Comparison of ENCODE assay signal across 8 cellular contexts in genomic region chr16:525520-526180, GRCh38. TPM values are rescaled to one million over a fixed set of nuclear protein-coding genes. Genes with fewer than 3 reads are reported as not detected.
DNase-seq lines count a peak whose midpoint lies in the region; ATAC-seq lines count a peak whose summit lies in the region.

No MANE protein-coding gene starts in this region.

- no peak for ATAC-seq in left lobe of liver

- DNase-seq in GM04504 (ENCODE audit: low read depth) (peak; percentile 71), MV-4-11 (lab: John Stamatoyannopoulos, UW) (peak; percentile 76), activated T-cell treated with anti-CD3 and anti-CD28 coated beads for 4 hours (peak; percentile 61), fibroblast of gingiva (ENCODE audit: low read depth) (peak; percentile 63), putamen (ENCODE audit: low spot score) (peak; percentile 42), left lobe of liver (ENCODE audit: low spot score) (no peak), Kasumi-1 (lab: John Stamatoyannopoulos, UW) (no peak), NCI-H1048 (lab: John Stamatoyannopoulos, UW) (no peak)

RNA-seq across cellular contexts. Expression of gene CAPN15, which starts 1.9 kb away (rescaled TPM):
- 31.6 TPM for total RNA-seq in left lobe of liver

RNA-seq across cellular contexts. Expression of gene PRR35, which starts 34.5 kb away (rescaled TPM):
- not detected for total RNA-seq in left lobe of liver

RNA-seq across cellular contexts. Expression of gene NHLRC4, which starts 41.2 kb away (rescaled TPM):
- total RNA-seq in left lobe of liver, result 0.28 TPM

RNA-seq across cellular contexts. Expression of gene PIGQ, which starts 44.1 kb away (rescaled TPM):
- total RNA-seq in left lobe of liver, result 42.1 TPM

Comparison
In these comparisons a context has a peak if more than half of its experiments do, and no peak if none do; other contexts are left out.
1. DNase-seq: peak in GM04504 (single experiment), MV-4-11 (single experiment), activated T-cell treated with anti-CD3 and anti-CD28 coated beads for 4 hours (single experiment), fibroblast of gingiva (single experiment) and putamen (single experiment); none in left lobe of liver (single experiment), Kasumi-1 (0 of 2) and NCI-H1048 (single experiment).